8 cellular contexts compared by ENCODE assay signal in genomic region chr11:22780914-22781593, GRCh38. TPM values are rescaled to one million over a fixed set of nuclear protein-coding genes. Genes with fewer than 3 reads are reported as not detected.
DNase-seq lines count a peak whose midpoint lies in the region; ATAC-seq and TF ChIP-seq lines count a peak whose summit lies in the region.

No MANE protein-coding gene starts in this region.

- no peak overlapping the region for H3K27ac Mint-ChIP-seq in activated T-helper 17 cell treated with anti-CD3 and anti-CD28 coated beads, Interleukin-2, amount 50 U/mL, for 72 hours
- H3K27ac Mint-ChIP-seq in activated naive CD4-positive, alpha-beta T cell treated with anti-CD3 and anti-CD28 coated beads, Interleukin-2, amount 10 ng/mL, durations not matched to agents 7 days and 5 days = no peak overlapping the region

- no peaks in the 10 kb centered on the region for H3K36me3 Mint-ChIP-seq in activated T-helper 17 cell treated with anti-CD3 and anti-CD28 coated beads, Interleukin-2, amount 50 U/mL, for 72 hours (ENCODE audit: low read depth)
- no peaks in the 10 kb centered on the region for H3K36me3 Mint-ChIP-seq in activated naive CD4-positive, alpha-beta T cell treated with anti-CD3 and anti-CD28 coated beads, Interleukin-2, amount 10 ng/mL, durations not matched to agents 7 days and 5 days

- no peaks in the 10 kb centered on the region for H3K4me1 Mint-ChIP-seq in activated T-helper 17 cell treated with anti-CD3 and anti-CD28 coated beads, Interleukin-2, amount 50 U/mL, for 72 hours
- peaks cover 3% of the 10 kb centered on the region for H3K4me1 Mint-ChIP-seq in activated naive CD4-positive, alpha-beta T cell treated with anti-CD3 and anti-CD28 coated beads, Interleukin-2, amount 10 ng/mL, durations not matched to agents 7 days and 5 days

- TF ChIP-seq CTCF in foreskin keratinocyte (conservative IDR thresholded peaks at IDR 0.05) = no peak

- DNase-seq in GDM1 (lab: John Stamatoyannopoulos, UW) (no peak), NCI-H2171 (lab: John Stamatoyannopoulos, UW) (no peak), foreskin keratinocyte (no peak)
- DNase-seq in activated naive CD4-positive, alpha-beta T cell treated with anti-CD3 and anti-CD28 coated beads, Interleukin-2, amount 10 ng/mL, durations not matched to agents 7 days and 5 days = no peak

- H3K4me3 Mint-ChIP-seq in activated T-helper 17 cell treated with anti-CD3 and anti-CD28 coated beads, Interleukin-2, amount 50 U/mL, for 72 hours = no peak overlapping the region
- no peak overlapping the region for H3K4me3 Mint-ChIP-seq in activated naive CD4-positive, alpha-beta T cell treated with anti-CD3 and anti-CD28 coated beads, Interleukin-2, amount 10 ng/mL, durations not matched to agents 7 days and 5 days

- peaks cover 15% of the 10 kb centered on the region for H3K27me3 Mint-ChIP-seq in activated T-helper 17 cell treated with anti-CD3 and anti-CD28 coated beads, Interleukin-2, amount 50 U/mL, for 72 hours
- H3K27me3 Mint-ChIP-seq in activated naive CD4-positive, alpha-beta T cell treated with anti-CD3 and anti-CD28 coated beads, Interleukin-2, amount 10 ng/mL, durations not matched to agents 7 days and 5 days = no peaks in the 10 kb centered on the region

- CTCF ChIA-PET in activated naive CD4-positive, alpha-beta T cell treated with anti-CD3 and anti-CD28 coated beads, Interleukin-2, amount 10 ng/mL, durations not matched to agents 7 days and 5 days (lab: Charles Lee) = no interaction called here

- H3K4me1 ChIP-seq in foreskin keratinocyte = no peaks in the 10 kb centered on the region

- H3K9me3 Mint-ChIP-seq in activated T-helper 17 cell treated with anti-CD3 and anti-CD28 coated beads, Interleukin-2, amount 50 U/mL, for 72 hours = no peaks in the 10 kb centered on the region
- no peaks in the 10 kb centered on the region for H3K9me3 Mint-ChIP-seq in activated naive CD4-positive, alpha-beta T cell treated with anti-CD3 and anti-CD28 coated beads, Interleukin-2, amount 10 ng/mL, durations not matched to agents 7 days and 5 days

- no peak overlapping the region for H3K27ac ChIP-seq in foreskin keratinocyte

- H3K27me3 ChIP-seq in foreskin keratinocyte = no peaks in the 10 kb centered on the region

- ATAC-seq in GM18508 (IDR thresholded peaks at IDR 0.05; ENCODE audit: insufficient read depth, unreplicated experiment) (peak; percentile 76), GM21447 (IDR thresholded peaks at IDR 0.05; ENCODE audit: unreplicated experiment) (peak; percentile 94), HG03342 (IDR thresholded peaks at IDR 0.05; ENCODE audit: unreplicated experiment) (peak; percentile 95), foreskin keratinocyte (no peak)
- ATAC-seq in activated T-helper 17 cell treated with anti-CD3 and anti-CD28 coated beads, Interleukin-2, amount 50 U/mL, for 72 hours (replicated peaks) = peak; percentile 38

RNA-seq across cellular contexts. Expression of gene SVIP, which starts 48.5 kb away (rescaled TPM):
- total RNA-seq in activated T-helper 17 cell treated with anti-CD3 and anti-CD28 coated beads, Interleukin-2, amount 50 U/mL, for 72 hours = 10 to 100 TPM; 42.7 to 42.9 TPM
- total RNA-seq in foreskin keratinocyte = 4.8 and 6.2 TPM in 2 replicates
- polyA plus RNA-seq in foreskin keratinocyte = 5.4 and 6.6 TPM in 2 replicates
